1 cellular context compared by ENCODE assay signal in the genomic region with DNA sequence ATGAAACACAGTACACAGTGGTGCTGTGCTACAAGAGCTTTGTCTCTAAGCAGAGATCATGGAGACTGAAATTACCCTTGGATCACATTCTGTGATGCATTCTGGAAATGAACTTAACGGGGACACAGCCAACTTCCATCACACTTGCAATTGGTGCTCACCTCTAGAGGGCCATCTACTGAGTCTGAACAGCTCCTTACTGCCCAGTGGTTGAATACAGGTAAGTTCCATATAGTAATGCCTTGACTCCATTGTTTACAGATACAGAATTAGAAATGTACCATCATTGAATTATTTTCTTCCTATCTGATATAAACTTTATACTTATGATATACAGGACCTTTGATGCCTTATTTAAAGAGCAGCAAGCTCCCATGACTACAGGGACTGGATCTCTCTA.
TF ChIP-seq lines count a peak whose summit lies in the region.

No MANE protein-coding gene starts in this region.

TF ChIP-seq in HCT116, 20 proteins besides CTCF, POLR2A, EP300 and RAD21 (continued from another document):
- no peak for TF ChIP-seq REST (IDR thresholded peaks at IDR 0.05; ENCODE audit: low read depth)
- TF ChIP-seq SP1 (IDR thresholded peaks at IDR 0.05; ENCODE audit: low read depth): no peak
- no peak for TF ChIP-seq FOSL1 (IDR thresholded peaks at IDR 0.05; ENCODE audit: low read depth)
- TF ChIP-seq SIN3A (IDR thresholded peaks at IDR 0.05; ENCODE audit: low read depth): no peak
- TF ChIP-seq POLR2AphosphoS5 (IDR thresholded peaks at IDR 0.05; ENCODE audit: low read depth, low read length): no peak
- no peak for TF ChIP-seq CEBPB (IDR thresholded peaks at IDR 0.05; ENCODE audit: low read depth)
- TF ChIP-seq ZBTB33 (IDR thresholded peaks at IDR 0.05; ENCODE audit: extremely low read depth, insufficient replicate concordance, low read length): no peak
- no peak for TF ChIP-seq ZFX (IDR thresholded peaks at IDR 0.05)
- TF ChIP-seq EGR1 (IDR thresholded peaks at IDR 0.05; ENCODE audit: low read depth): no peak
- no peak for TF ChIP-seq SRF (IDR thresholded peaks at IDR 0.05; ENCODE audit: low read depth)
- no peak for TF ChIP-seq CBX3 (IDR thresholded peaks at IDR 0.05; ENCODE audit: low read depth)
- TF ChIP-seq YY1 (IDR thresholded peaks at IDR 0.05; ENCODE audit: extremely low read depth, insufficient replicate concordance, low read depth, low read length): no peak
- no peak for TF ChIP-seq ELF1 (IDR thresholded peaks at IDR 0.05; ENCODE audit: borderline replicate concordance, low read depth)
- TF ChIP-seq JUND (IDR thresholded peaks at IDR 0.05): no peak
- TF ChIP-seq ZNF274 (IDR thresholded peaks at IDR 0.05; ENCODE audit: low read depth, low read length): no peak
